ENCODE assay signal across 28 cellular contexts in genomic region chr19:28416245-28416644, GRCh38.
"Had no signal": no experiment of that assay in that cellular context is flagged by ENCODE, and none has a peak within 500 bp of the region (broad histone marks: within the 10 kb centered on the region; RNA-seq: fewer than 3 reads in every experiment).

No MANE protein-coding gene starts in this region.

- ATAC-seq: effector memory CD8-positive, alpha-beta T cell; esophagus mucosa; foreskin keratinocyte; gastrocnemius medialis; gastroesophageal sphincter; heart left ventricle; heart right ventricle had no signal

- H3K27ac ChIP-seq: colonic mucosa, coronary artery, dorsolateral prefrontal cortex, epithelial cell of prostate, esophagus muscularis mucosa, esophagus squamous epithelium, foreskin keratinocyte, gastrocnemius medialis, gastroesophageal sphincter, heart left ventricle, heart right ventricle had no signal

- H3K9me3 ChIP-seq: colonic mucosa, gastrocnemius medialis, gastroesophageal sphincter, heart left ventricle, heart right ventricle had no signal

- FAIRE-seq: colon, endometrium, endothelial cell of umbilical vein, frontal cortex had no signal

- H3K36me3 ChIP-seq: colonic mucosa, esophagus muscularis mucosa, esophagus squamous epithelium, gastrocnemius medialis, gastroesophageal sphincter, heart left ventricle, heart right ventricle had no signal

- H3K4me1 ChIP-seq: colonic mucosa, esophagus muscularis mucosa, esophagus squamous epithelium, foreskin keratinocyte, gastrocnemius medialis, gastroesophageal sphincter, heart left ventricle, heart right ventricle had no signal

- DNase-seq: colonic mucosa; cortex of kidney; dermis blood vessel endothelial cell; dorsolateral prefrontal cortex; effector CD4-positive, alpha-beta T cell; effector CD8-positive, alpha-beta T cell; effector memory CD4-positive, alpha-beta T cell; effector memory CD8-positive, alpha-beta T cell; endodermal cell; erythroblast; esophagus squamous epithelium; foreskin fibroblast; foreskin keratinocyte; foreskin melanocyte; gastrocnemius medialis; glutamatergic neuron; head of caudate nucleus; heart left ventricle; heart right ventricle had no signal

- H3K4me3 ChIP-seq: colonic mucosa, coronary artery, dorsolateral prefrontal cortex, esophagus muscularis mucosa, esophagus squamous epithelium, gastrocnemius medialis, gastroesophageal sphincter, heart left ventricle, heart right ventricle had no signal
